1 cellular context compared by ENCODE assay signal in the genomic region with DNA sequence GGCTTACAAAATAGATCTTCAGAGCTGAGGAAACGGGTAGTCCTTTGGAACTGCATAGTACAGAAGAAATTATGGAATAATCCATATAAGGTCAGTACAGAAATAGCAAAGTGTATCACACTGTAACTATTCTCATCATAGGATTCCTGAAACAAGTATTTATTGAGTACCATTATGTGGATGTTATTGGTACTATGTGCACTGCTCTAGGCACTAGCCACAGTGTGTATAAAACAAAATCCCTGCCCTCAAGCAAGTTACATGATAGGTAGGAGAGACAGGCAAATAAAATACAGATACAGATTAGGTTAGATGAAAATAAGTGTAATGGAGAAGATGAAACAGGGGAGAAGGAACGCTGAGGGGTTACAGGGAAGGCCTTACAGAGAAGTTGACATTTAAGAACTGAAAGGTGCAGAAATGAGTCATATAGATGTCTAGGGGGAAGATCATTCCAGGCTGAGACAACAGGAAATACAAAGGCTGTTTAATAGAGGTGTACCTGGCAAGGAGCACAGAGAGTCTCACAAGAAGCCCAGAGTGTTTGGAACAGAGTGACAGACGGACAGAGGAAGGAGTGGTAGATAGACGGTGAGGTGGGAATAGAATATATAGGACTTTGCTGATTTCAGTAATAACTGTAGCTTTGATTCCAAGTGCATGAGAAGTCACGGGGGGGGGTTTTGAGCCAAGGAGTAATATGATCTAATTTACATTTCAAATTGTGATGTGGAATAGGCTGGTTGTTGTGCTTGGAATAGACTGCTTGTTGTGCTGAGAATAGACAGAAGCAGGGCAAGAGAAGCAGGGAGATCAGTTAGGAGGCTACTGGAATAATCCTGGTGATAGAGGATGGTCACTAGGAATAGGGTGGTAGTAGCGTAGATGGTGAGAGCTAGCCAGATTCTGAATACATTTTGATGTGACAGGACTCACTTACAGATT.
TF ChIP-seq lines count a peak whose summit lies in the region.

No MANE protein-coding gene starts in this region.

TF ChIP-seq in endothelial cell of umbilical vein, 7 proteins besides CTCF, POLR2A, EP300 and RAD21:
- TF ChIP-seq FOS (IDR thresholded peaks at IDR 0.05; ENCODE audit: borderline replicate concordance, insufficient read depth, low read length): no peak
